Comparison of ENCODE assay signal across 20 cellular contexts in genomic region chr13:39590466-39591036, GRCh38. TPM values are rescaled to one million over a fixed set of nuclear protein-coding genes. Genes with fewer than 3 reads are reported as not detected.
DNase-seq lines count a peak whose midpoint lies in the region; ATAC-seq, FAIRE-seq and TF ChIP-seq lines count a peak whose summit lies in the region.
"Had no signal": no experiment of that assay in that cellular context is flagged by ENCODE, and none has a peak within 500 bp of the region (broad histone marks: within the 10 kb centered on the region; RNA-seq: fewer than 3 reads in every experiment).

No MANE protein-coding gene starts in this region.

- H3K27me3 ChIP-seq in bronchial epithelial cell (ENCODE audit: control insufficient read depth, insufficient read depth, low read length), result no peaks in the 10 kb centered on the region
- H3K27me3 ChIP-seq in thoracic aorta (replicated peaks; ENCODE audit: insufficient read depth), result no peaks in the 10 kb centered on the region
- no peaks in the 10 kb centered on the region for H3K27me3 ChIP-seq in right cardiac atrium (ENCODE audit: control insufficient read depth, insufficient read depth)
- H3K27me3 ChIP-seq: MG63, Peyer's patch had no signal

- no peak overlapping the region for H3K4me3 Mint-ChIP-seq in Calu3 (ENCODE audit: low read depth, unreplicated experiment)
- H3K4me3 Mint-ChIP-seq: CD4-positive, alpha-beta T cell had no signal

- 42% methylated on average over 2 of the region's 2 CpGs for WGBS in right cardiac atrium

- peak; percentile 26 for DNase-seq in EL
- DNase-seq in NCI-H69 (lab: John Stamatoyannopoulos, UW), result peak; percentile 5
- DNase-seq in bronchial epithelial cell (ENCODE audit: low read depth), result peak; percentile 37
- no peak for DNase-seq in thoracic aorta (ENCODE audit: low spot score)
- no peak for DNase-seq in right cardiac atrium
- no peak for DNase-seq in Calu3
- no peak for DNase-seq in NCI-H1417 treated with DMSO at 0.1 percent for 48 hours (lab: John Stamatoyannopoulos, UW)
- DNase-seq: CD4-positive, alpha-beta T cell; DMS53; GM23248; H7; KG1; MG63; NCI-H1694 treated with DMSO at 0.1 percent for 48 hours; NCI-H2081; NCI-H2227 treated with DMSO at 0.1 percent for 48 hours; NCI-H526 treated with DMSO at 0.1 percent for 48 hours; Peyer's patch; SIG-M5 had no signal

- H3K36me3 ChIP-seq in bronchial epithelial cell (ENCODE audit: control insufficient read depth, insufficient read depth, low read length), result no peaks in the 10 kb centered on the region
- H3K36me3 ChIP-seq in thoracic aorta, result peaks cover 3% of the 10 kb centered on the region
- H3K36me3 ChIP-seq: Peyer's patch had no signal

- H3K4me3 ChIP-seq in bronchial epithelial cell (ENCODE audit: low read depth, low read length) (no peak overlapping the region), thoracic aorta (peak overlapping the region; percentile 49), right cardiac atrium (ENCODE audit: low read length) (no peak overlapping the region)
- H3K4me3 ChIP-seq: GM23248, MG63, Peyer's patch, SK-N-MC had no signal

- H3K9me3 Mint-ChIP-seq in Calu3 (ENCODE audit: low read depth, unreplicated experiment), result no peaks in the 10 kb centered on the region
- H3K9me3 Mint-ChIP-seq: CD4-positive, alpha-beta T cell had no signal

- H3K9me3 ChIP-seq in thoracic aorta (no peaks in the 10 kb centered on the region), right cardiac atrium (ENCODE audit: control insufficient read depth, low read length) (no peaks in the 10 kb centered on the region)
- H3K9me3 ChIP-seq: Peyer's patch had no signal

- no peaks in the 10 kb centered on the region for H3K27me3 Mint-ChIP-seq in Calu3 (ENCODE audit: unreplicated experiment)

- BruUV-seq in Calu3 (replicated peaks; lab: Mats Ljungman, UMichigan), result no TSS peak

- no peaks in the 10 kb centered on the region for H3K4me1 Mint-ChIP-seq in Calu3 (ENCODE audit: low read depth, unreplicated experiment)

- ATAC-seq in thoracic aorta (ENCODE audit: insufficient number of reproducible peaks, low FRiP score, low read depth), result no peak
- ATAC-seq in right cardiac atrium, result no peak

- FAIRE-seq in bronchial epithelial cell (lab: Jason Lieb, UNC), result no peak

- TF ChIP-seq CTCF in bronchial epithelial cell (IDR thresholded peaks at IDR 0.05; ENCODE audit: insufficient read depth, low read length, severe bottlenecking) (no peak), thoracic aorta (IDR thresholded peaks at IDR 0.05) (no peak), Calu3 (IDR thresholded peaks at IDR 0.05; ENCODE audit: unreplicated experiment) (no peak)

- peaks cover 7 to 65% of the 10 kb centered on the region in 2 donors for H3K4me1 ChIP-seq in thoracic aorta (ENCODE audit: control insufficient read depth in 1 of 2, low read depth in 2 of 2)
- peaks cover 6% of the 10 kb centered on the region for H3K4me1 ChIP-seq in right cardiac atrium (ENCODE audit: control insufficient read depth, insufficient read depth, low read length)
- H3K4me1 ChIP-seq: Peyer's patch had no signal

- H3K27ac ChIP-seq in thoracic aorta, result peak overlapping the region; percentile 30 to 50
- H3K27ac ChIP-seq in right cardiac atrium (ENCODE audit: low read length), result no peak overlapping the region
- H3K27ac ChIP-seq: GM23248, Peyer's patch, SK-N-MC had no signal

- H3K36me3 Mint-ChIP-seq in Calu3 (ENCODE audit: insufficient read depth, unreplicated experiment), result no peaks in the 10 kb centered on the region

- intact Hi-C loops in right cardiac atrium (cut with DNase I), result no loop called here
- intact Hi-C loops in Calu3 (cut with micrococcal nuclease; ENCODE audit: unreplicated experiment), result no loop called here

- H3K27ac Mint-ChIP-seq in Calu3 (ENCODE audit: unreplicated experiment), result no peak overlapping the region
- H3K27ac Mint-ChIP-seq: CD4-positive, alpha-beta T cell had no signal

- CTCF ChIA-PET in Calu3 (lab: Charles Lee), result no interaction called here

RNA-seq across cellular contexts. Expression of gene LHFPL6, which starts 12.4 kb away (rescaled TPM):
- total RNA-seq in bronchial epithelial cell (5.3 and 5.5 TPM in 2 replicates), thoracic aorta (100 to 1,000 TPM in 1 of 2 donors, 10 to 100 TPM in 1; 99.0 to 115 TPM), right cardiac atrium (10 to 100 TPM; 54.0 to 65.3 (median 56.4) TPM), Calu3 (2022) (0.42 TPM in 1 of 2 replicates, not detected in the other)
- 66.8 TPM for polyA plus RNA-seq in right cardiac atrium
- total RNA-seq: CD4-positive, alpha-beta T cell had no signal

Comparison
In these comparisons a context has a peak if more than half of its experiments do, and no peak if none do; other contexts are left out.
1. DNase-seq: peak in EL (single experiment), NCI-H69 (single experiment) and bronchial epithelial cell (single experiment); none in thoracic aorta (single experiment), right cardiac atrium (0 of 3), Calu3 (single experiment) and NCI-H1417 treated with DMSO at 0.1 percent for 48 hours (single experiment).